8 cellular contexts compared by ENCODE assay signal in the genomic region with DNA sequence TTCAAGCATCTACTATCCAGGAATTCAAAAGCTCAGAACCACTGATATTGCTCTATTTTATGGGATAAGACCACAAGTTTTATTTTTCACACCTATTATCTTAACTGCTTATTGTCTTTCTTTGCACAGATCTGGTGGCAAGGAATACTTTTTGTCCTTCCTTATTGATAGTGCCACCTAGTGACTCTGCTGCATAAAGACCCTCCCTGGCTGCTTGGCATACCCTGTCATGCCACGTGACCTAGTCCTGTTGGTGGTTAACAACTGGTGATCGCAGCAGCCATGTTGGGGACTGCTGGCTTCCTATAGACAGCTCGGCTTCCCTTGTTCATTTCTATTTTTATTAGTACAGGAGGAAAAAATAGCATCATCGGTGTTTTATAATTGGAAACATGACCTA.
DNase-seq lines count a peak whose midpoint lies in the region; ATAC-seq, FAIRE-seq and TF ChIP-seq lines count a peak whose summit lies in the region.

No MANE protein-coding gene starts in this region.

- no TSS peak for BruUV-seq in endothelial cell of umbilical vein (replicated peaks; lab: Mats Ljungman, UMichigan)

- H3K27me3 ChIP-seq in endothelial cell of umbilical vein (ENCODE audit: control insufficient read depth in 2 of 2, insufficient read depth in 2 of 2, low read length in 2 of 2), result no peaks in the 10 kb centered on the region
- peaks cover 0 to 6% of the 10 kb centered on the region in 2 experiments for H3K27me3 ChIP-seq in mesenchymal stem cell (ENCODE audit: control insufficient read depth in 1 of 2, insufficient read depth in 1 of 2, low read length in 2 of 2)

- no peak overlapping the region for H3K4me2 ChIP-seq in endothelial cell of umbilical vein (ENCODE audit: insufficient read depth, low read length)
- H3K4me2 ChIP-seq in mesenchymal stem cell (ENCODE audit: low read length, poor library complexity, severe bottlenecking), result no peak overlapping the region

- H2AK5ac ChIP-seq in mesenchymal stem cell (ENCODE audit: low read length, severe bottlenecking), result no peak overlapping the region

- H3K9me1 ChIP-seq in endothelial cell of umbilical vein (replicated peaks; ENCODE audit: control insufficient read depth, extremely low read depth, insufficient read depth, low read length), result no peaks in the 10 kb centered on the region

- TF ChIP-seq CTCF in AG10803 (conservative IDR thresholded peaks at IDR 0.05; ENCODE audit: low read length) (no peak), endothelial cell of umbilical vein (IDR thresholded peaks at IDR 0.05; ENCODE audit: extremely low read depth in 1 of 2, insufficient read depth in 1 of 2, low read depth in 1 of 2, low read length in 2 of 2) (peak in 1 of 2 donors; percentile 13)

- POLR2A ChIA-PET in endothelial cell of umbilical vein (lab: Charles Lee), result no interaction called here

- no peaks in the 10 kb centered on the region for H3K9me3 ChIP-seq in endothelial cell of umbilical vein (replicated peaks; ENCODE audit: control insufficient read depth, insufficient read depth, low read length)
- H3K9me3 ChIP-seq in mesenchymal stem cell (ENCODE audit: control insufficient read depth, low read length), result no peaks in the 10 kb centered on the region

- 73% methylated on average over 2 of the region's 4 CpGs for WGBS in mesenchymal stem cell

- H3K23ac ChIP-seq in mesenchymal stem cell (ENCODE audit: low read length in 2 of 2), result no peak overlapping the region

- H3K14ac ChIP-seq in mesenchymal stem cell (ENCODE audit: low read length in 2 of 2), result no peak overlapping the region

- H2BK120ac ChIP-seq in mesenchymal stem cell (ENCODE audit: low read depth, low read length), result no peak overlapping the region

- no peak overlapping the region for H2BK12ac ChIP-seq in mesenchymal stem cell (ENCODE audit: low read length in 2 of 2)

- intact Hi-C loops in endothelial cell of umbilical vein (cut with micrococcal nuclease), result loop anchor here (1.0 kb wide), 1 partner anchor 329 kb away; no protein-coding TSS in a partner anchor

- H4K8ac ChIP-seq in mesenchymal stem cell (ENCODE audit: low read length), result no peak overlapping the region

- no peak overlapping the region for H3K4ac ChIP-seq in mesenchymal stem cell (ENCODE audit: low read depth in 1 of 2, low read length in 2 of 2)

- no peaks in the 10 kb centered on the region for H3K36me3 ChIP-seq in endothelial cell of umbilical vein (ENCODE audit: control insufficient read depth in 2 of 2, extremely low read depth in 1 of 2, insufficient read depth in 2 of 2, low read length in 2 of 2)
- no peaks in the 10 kb centered on the region for H3K36me3 ChIP-seq in mesenchymal stem cell (ENCODE audit: control insufficient read depth in 1 of 2, insufficient read depth in 2 of 2, low read depth in 1 of 2, low read length in 2 of 2)

- FAIRE-seq in endothelial cell of umbilical vein (lab: Jason Lieb, UNC), result no peak

- H4K91ac ChIP-seq in mesenchymal stem cell (ENCODE audit: low read length), result no peak overlapping the region

- H3K18ac ChIP-seq in mesenchymal stem cell (ENCODE audit: low read depth in 1 of 2, low read length in 2 of 2), result no peak overlapping the region

- H3K9ac ChIP-seq in endothelial cell of umbilical vein (replicated peaks; ENCODE audit: extremely low read depth, insufficient read depth, low read length) (no peak overlapping the region), mesenchymal stem cell (ENCODE audit: low read length) (no peak overlapping the region)

- no peak overlapping the region for H3K27ac ChIP-seq in endothelial cell of umbilical vein (ENCODE audit: insufficient read depth, low read depth, low read length)
- H3K27ac ChIP-seq in mesenchymal stem cell (ENCODE audit: low read length, poor library complexity, severe bottlenecking), result no peak overlapping the region

- H2AFZ ChIP-seq in endothelial cell of umbilical vein (ENCODE audit: low read depth, low read length) (no peak overlapping the region), mesenchymal stem cell (ENCODE audit: low read depth, low read length) (no peak overlapping the region)

- no peaks in the 10 kb centered on the region for H3K79me2 ChIP-seq in endothelial cell of umbilical vein (ENCODE audit: control insufficient read depth, insufficient read depth, low read length)

- H2BK15ac ChIP-seq in mesenchymal stem cell (ENCODE audit: low read depth, poor library complexity, severe bottlenecking), result no peak overlapping the region

- no peak for TF ChIP-seq POLR2A in endothelial cell of umbilical vein (IDR thresholded peaks at IDR 0.05; ENCODE audit: low read depth, low read length)

- dilution Hi-C loops in endothelial cell of umbilical vein (cut with MboI; ENCODE audit: extremely low pct_ligation_motif_present, low sequenced_read_pairs), result no loop called here

- no peaks in the 10 kb centered on the region for H3K79me1 ChIP-seq in mesenchymal stem cell (replicated peaks; ENCODE audit: low read length, poor library complexity, severe bottlenecking)

- no peaks in the 10 kb centered on the region for H4K20me1 ChIP-seq in endothelial cell of umbilical vein (replicated peaks; ENCODE audit: control insufficient read depth, extremely low read depth, insufficient read depth, low read length)

- H2BK5ac ChIP-seq in mesenchymal stem cell (ENCODE audit: low read depth, low read length, poor library complexity, severe bottlenecking), result no peak overlapping the region

- DNase-seq in AG10803 (ENCODE audit: low read depth), result peak; percentile 4
- peak; percentile 9 for DNase-seq in GM19240 (ENCODE audit: insufficient read length, low spot score)
- peak; percentile 45 to 66 for DNase-seq in NCI-H526 (lab: John Stamatoyannopoulos, UW)
- DNase-seq in endothelial cell of umbilical vein (ENCODE audit: low read depth, low spot score), result peak; percentile 15
- DNase-seq in mesenchymal stem cell, result no peak
- DNase-seq in activated naive CD4-positive, alpha-beta T cell treated with Interleukin-2 at 50 U/mL for 16 hours, result no peak

- CTCF ChIA-PET in endothelial cell of umbilical vein (lab: Charles Lee), result no interaction called here

- H3K4me1 ChIP-seq in endothelial cell of umbilical vein (ENCODE audit: control insufficient read depth, extremely low read depth, insufficient read depth, low read length), result no peaks in the 10 kb centered on the region
- no peaks in the 10 kb centered on the region for H3K4me1 ChIP-seq in mesenchymal stem cell (ENCODE audit: control insufficient read depth, insufficient read depth, low read depth, low read length)

- H3K4me3 ChIP-seq in AG10803 (ENCODE audit: low read length) (no peak overlapping the region), endothelial cell of umbilical vein (replicated peaks in 1 of 3; ENCODE audit: insufficient read depth in 1 of 3, low read depth in 1 of 3, low read length in 3 of 3) (no peak overlapping the region), mesenchymal stem cell (ENCODE audit: insufficient read depth in 1 of 2, low read depth in 1 of 2, low read length in 2 of 2) (no peak overlapping the region)

- ATAC-seq in GM21526 (IDR thresholded peaks at IDR 0.05; ENCODE audit: low FRiP score, unreplicated experiment) (no peak), GM21576 (IDR thresholded peaks at IDR 0.05; ENCODE audit: unreplicated experiment) (no peak)

TF ChIP-seq in endothelial cell of umbilical vein, 7 proteins besides CTCF, POLR2A, EP300 and RAD21:
- TF ChIP-seq EZH2 (IDR thresholded peaks at IDR 0.05; ENCODE audit: borderline replicate concordance, low read depth, low read length, severe bottlenecking), result no peak
- no peak for TF ChIP-seq FOS (IDR thresholded peaks at IDR 0.05; ENCODE audit: borderline replicate concordance, insufficient read depth, low read length)
- TF ChIP-seq POLR2AphosphoS5 (IDR thresholded peaks at IDR 0.05; ENCODE audit: insufficient read depth, low read depth, low read length), result no peak
- TF ChIP-seq MAX (IDR thresholded peaks at IDR 0.05; ENCODE audit: insufficient read depth, insufficient read length), result no peak
- TF ChIP-seq GATA2 (IDR thresholded peaks at IDR 0.05; ENCODE audit: insufficient read depth, insufficient read length, low read depth, low read length), result no peak
- TF ChIP-seq JUN (IDR thresholded peaks at IDR 0.05; ENCODE audit: borderline replicate concordance, insufficient read depth, insufficient read length, low read depth), result no peak
- TF ChIP-seq MYC (IDR thresholded peaks at IDR 0.05; ENCODE audit: low read depth, low read length), result no peak

Comparison
In these comparisons a context has a peak if more than half of its experiments do, and no peak if none do; other contexts are left out.
1. DNase-seq: peak in AG10803 (single experiment), GM19240 (single experiment), NCI-H526 (2 of 2) and endothelial cell of umbilical vein (single experiment); none in mesenchymal stem cell (single experiment) and activated naive CD4-positive, alpha-beta T cell treated with Interleukin-2 at 50 U/mL for 16 hours (single experiment).